Comparison of ENCODE assay signal across 14 cellular contexts in the genomic region with DNA sequence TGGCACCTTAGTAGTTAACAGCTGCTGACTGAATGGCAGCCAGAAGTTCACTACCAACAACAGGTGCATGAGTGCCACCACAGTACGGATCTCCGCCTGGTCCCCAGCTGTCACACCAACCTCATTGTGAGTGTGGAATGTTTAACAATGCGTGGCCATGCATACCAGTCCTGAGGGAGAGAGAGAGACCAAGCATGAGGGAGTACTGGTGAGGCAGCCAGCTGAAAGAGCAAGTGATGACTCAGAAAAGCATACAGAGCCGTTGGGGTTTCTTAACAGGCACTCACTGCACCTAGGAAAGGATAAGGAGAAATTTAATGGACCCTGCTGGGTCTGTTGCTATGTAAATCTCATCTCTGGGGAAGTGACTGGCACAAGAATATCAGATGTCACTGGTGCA.
DNase-seq lines count a peak whose midpoint lies in the region; ATAC-seq, FAIRE-seq and TF ChIP-seq lines count a peak whose summit lies in the region.
"Had no signal": no experiment of that assay in that cellular context is flagged by ENCODE, and none has a peak within 500 bp of the region (broad histone marks: within the 10 kb centered on the region; RNA-seq: fewer than 3 reads in every experiment).

No MANE protein-coding gene starts in this region.

- no peak overlapping the region for H2AFZ ChIP-seq in SK-N-SH (ENCODE audit: low read depth)
- no peak overlapping the region for H2AFZ ChIP-seq in PC-3 (ENCODE audit: low read length)

- no peak overlapping the region for H3K27ac Mint-ChIP-seq in activated T-helper 17 cell treated with anti-CD3 and anti-CD28 coated beads, Interleukin-2, amount 50 U/mL, for 72 hours
- H3K27ac Mint-ChIP-seq: activated CD4-positive, alpha-beta memory T cell treated with anti-CD3 and anti-CD28 coated beads for 36 hours; T-helper 1 cell treated with Interleukin-12 subunit alpha and Interleukin-12 subunit beta and Interleukin-4 antibody, amounts not matched to agents 30 μg/mL and 1 μg/mL, for 36 hours had no signal

- H3K27me3 ChIP-seq in SK-N-SH (ENCODE audit: insufficient read depth) (no peaks in the 10 kb centered on the region), PC-3 (ENCODE audit: low read length) (no peaks in the 10 kb centered on the region), small intestine (ENCODE audit: control insufficient read depth in 2 of 2, insufficient read depth in 2 of 2, low read length in 2 of 2) (no peaks in the 10 kb centered on the region)
- H3K27me3 ChIP-seq: ovary, upper lobe of left lung had no signal

- intact Hi-C loops in PC-3 (cut with micrococcal nuclease) (no loop called here), Right ventricle myocardium superior (cut with DNase I) (no loop called here)

- POLR2A ChIA-PET in SK-N-SH (lab: Yijun Ruan, JAX) = no interaction called here
- POLR2A ChIA-PET in PC-3 (lab: Charles Lee; ENCODE audit: unreplicated experiment) = no interaction called here

- H3K36me3 Mint-ChIP-seq in activated T-helper 17 cell treated with anti-CD3 and anti-CD28 coated beads, Interleukin-2, amount 50 U/mL, for 72 hours (ENCODE audit: low read depth) = no peaks in the 10 kb centered on the region
- H3K36me3 Mint-ChIP-seq: activated CD4-positive, alpha-beta memory T cell treated with anti-CD3 and anti-CD28 coated beads for 36 hours had no signal

- TF ChIP-seq CTCF in SK-N-SH (IDR thresholded peaks at IDR 0.05) (no peak), PC-3 (conservative IDR thresholded peaks at IDR 0.05; ENCODE audit: low read depth, low read length) (no peak)

- peaks cover 15% of the 10 kb centered on the region for H3K9me3 Mint-ChIP-seq in activated T-helper 17 cell treated with anti-CD3 and anti-CD28 coated beads, Interleukin-2, amount 50 U/mL, for 72 hours

- BruUV-seq in PC-3 (replicated peaks; lab: Mats Ljungman, UMichigan) = no TSS peak

- 58% methylated on average over 4 of the region's 4 CpGs for WGBS in SK-N-SH (ENCODE audit: low lambda C conversion rate)
- WGBS in small intestine, 3 donors = 49 to 65% (median 50%) methylated on average over 4 of the region's 4 CpGs

- no peak for FAIRE-seq in small intestine (lab: Jason Lieb, UNC)
- FAIRE-seq: endothelial cell of umbilical vein had no signal

- no peak overlapping the region for H3K9ac ChIP-seq in SK-N-SH
- no peak overlapping the region for H3K9ac ChIP-seq in PC-3 (ENCODE audit: low read length)

- H3K4me3 ChIP-seq in SK-N-SH (ENCODE audit: low read depth in 2 of 2, low read length in 1 of 2) (no peak overlapping the region), PC-3 (ENCODE audit: low read length) (no peak overlapping the region), small intestine (ENCODE audit: low read depth in 1 of 2, low read length in 2 of 2) (no peak overlapping the region)
- H3K4me3 ChIP-seq: ovary, upper lobe of left lung had no signal

- H3K4me2 ChIP-seq in SK-N-SH (no peak overlapping the region), PC-3 (ENCODE audit: low read length) (no peak overlapping the region)

- no peaks in the 10 kb centered on the region for H3K9me2 ChIP-seq in SK-N-SH
- no peaks in the 10 kb centered on the region for H3K9me2 ChIP-seq in PC-3 (replicated peaks; ENCODE audit: low read length)

- H3K4me1 ChIP-seq in SK-N-SH (ENCODE audit: control insufficient read depth in 1 of 2, insufficient read depth in 2 of 2, low read depth in 1 of 2, low read length in 1 of 2) (peaks cover 0 to 6% of the 10 kb centered on the region in 2 experiments; a peak in 1 of 4 replicates), PC-3 (ENCODE audit: insufficient read depth, low read length) (no peaks in the 10 kb centered on the region), small intestine (ENCODE audit: control insufficient read depth in 2 of 2, insufficient read depth in 1 of 2, low read depth in 1 of 2, low read length in 1 of 2) (no peaks in the 10 kb centered on the region)
- H3K4me1 ChIP-seq: upper lobe of left lung had no signal

- no peaks in the 10 kb centered on the region for H3K27me3 Mint-ChIP-seq in activated T-helper 17 cell treated with anti-CD3 and anti-CD28 coated beads, Interleukin-2, amount 50 U/mL, for 72 hours
- H3K27me3 Mint-ChIP-seq: activated CD4-positive, alpha-beta memory T cell treated with anti-CD3 and anti-CD28 coated beads for 36 hours had no signal

- no peak for TF ChIP-seq RAD21 in SK-N-SH (IDR thresholded peaks at IDR 0.05; ENCODE audit: low read length)

- CTCF ChIA-PET in SK-N-SH (lab: Yijun Ruan, JAX) = interaction anchor here (1.3 kb wide), 1 partner anchor 9 kb away, joined by 6 read pairs; no protein-coding TSS in a partner anchor
- CTCF ChIA-PET in PC-3 (lab: Charles Lee) = no interaction called here

- no peak overlapping the region for H3K4me3 Mint-ChIP-seq in activated T-helper 17 cell treated with anti-CD3 and anti-CD28 coated beads, Interleukin-2, amount 50 U/mL, for 72 hours
- H3K4me3 Mint-ChIP-seq: activated CD4-positive, alpha-beta memory T cell treated with anti-CD3 and anti-CD28 coated beads for 36 hours; T-helper 1 cell treated with Interleukin-12 subunit alpha and Interleukin-12 subunit beta and Interleukin-4 antibody, amounts not matched to agents 30 μg/mL and 1 μg/mL, for 36 hours had no signal

- H3K4me1 Mint-ChIP-seq in activated T-helper 17 cell treated with anti-CD3 and anti-CD28 coated beads, Interleukin-2, amount 50 U/mL, for 72 hours = no peaks in the 10 kb centered on the region

- H3K27ac ChIP-seq in SK-N-SH (ENCODE audit: low read depth in 2 of 2, low read length in 1 of 2) (no peak overlapping the region; a peak in 1 of 4 replicates), PC-3 (ENCODE audit: low read length) (no peak overlapping the region), small intestine (ENCODE audit: low read depth in 1 of 2, low read length in 1 of 2) (no peak overlapping the region)
- H3K27ac ChIP-seq: ovary, upper lobe of left lung had no signal

- H3K79me2 ChIP-seq in SK-N-SH (ENCODE audit: insufficient read depth) (no peaks in the 10 kb centered on the region), PC-3 (ENCODE audit: low read length) (no peaks in the 10 kb centered on the region)

- H4K20me1 ChIP-seq in SK-N-SH (ENCODE audit: insufficient read depth) (no peaks in the 10 kb centered on the region), PC-3 (ENCODE audit: low read length) (no peaks in the 10 kb centered on the region)

- ATAC-seq in SK-N-SH treated with all-trans-retinoic acid at 6 μM for 48 hours (no peak), PC-3 (peak; percentile 65), Right ventricle myocardium superior (ENCODE audit: poor library complexity) (no peak), GM21423 (IDR thresholded peaks at IDR 0.05; ENCODE audit: unreplicated experiment) (no peak)
- ATAC-seq in activated T-helper 17 cell treated with anti-CD3 and anti-CD28 coated beads, Interleukin-2, amount 50 U/mL, for 72 hours (replicated peaks) = no peak

- H3F3A ChIP-seq in SK-N-SH (replicated peaks; ENCODE audit: insufficient read depth) (no peaks in the 10 kb centered on the region), PC-3 (ENCODE audit: low read length, unreplicated experiment) (no peaks in the 10 kb centered on the region)

- DNase-seq in SK-N-SH (peak; percentile 17), PC-3 (no peak), hepatic stellate cell (ENCODE audit: low spot score) (peak; percentile 4), Right ventricle myocardium superior (no peak), small intestine (no peak)
- DNase-seq: activated CD4-positive, alpha-beta memory T cell treated with anti-CD3 and anti-CD28 coated beads for 36 hours; hypothalamus; ovary; upper lobe of left lung had no signal

- no peak for TF ChIP-seq EP300 in SK-N-SH (IDR thresholded peaks at IDR 0.05; ENCODE audit: borderline replicate concordance in 1 of 2, low read depth in 1 of 2, low read length in 1 of 2)

- H3K36me3 ChIP-seq in SK-N-SH (replicated peaks in 1 of 2; ENCODE audit: control insufficient read depth in 1 of 2, insufficient read depth in 2 of 2, low read length in 1 of 2) = no peaks in the 10 kb centered on the region
- no peaks in the 10 kb centered on the region for H3K36me3 ChIP-seq in PC-3 (ENCODE audit: low read depth, low read length)
- H3K36me3 ChIP-seq in small intestine (ENCODE audit: control insufficient read depth in 2 of 2, insufficient read depth in 2 of 2, low read length in 2 of 2) = no peaks in the 10 kb centered on the region
- H3K36me3 ChIP-seq: ovary, upper lobe of left lung had no signal

- H3K9me3 ChIP-seq in SK-N-SH (no peaks in the 10 kb centered on the region), PC-3 (ENCODE audit: low read length) (peaks cover 9% of the 10 kb centered on the region; the same call in 1 of the 2 replicates), small intestine (ENCODE audit: control insufficient read depth, low read depth) (no peaks in the 10 kb centered on the region)
- H3K9me3 ChIP-seq: ovary had no signal

TF ChIP-seq in SK-N-SH, 30 proteins besides CTCF, POLR2A, EP300 and RAD21 (continues in another document):
- TF ChIP-seq GATA2 (CRISPR knock-in tag; IDR thresholded peaks at IDR 0.05) (no peak), TEAD4 (IDR thresholded peaks at IDR 0.05; ENCODE audit: borderline replicate concordance, insufficient read depth) (no peak), FOSL2 (IDR thresholded peaks at IDR 0.05; ENCODE audit: borderline replicate concordance, low read depth) (no peak), TCF12 (IDR thresholded peaks at IDR 0.05) (no peak), RXRA (IDR thresholded peaks at IDR 0.05; ENCODE audit: borderline replicate concordance, low read depth) (no peak), SIN3A (IDR thresholded peaks at IDR 0.05; ENCODE audit: borderline replicate concordance, low read depth, low read length) (no peak), JUND (IDR thresholded peaks at IDR 0.05) (no peak), RCOR1 (IDR thresholded peaks at IDR 0.05; ENCODE audit: low read length) (no peak), SMC3 (IDR thresholded peaks at IDR 0.05; ENCODE audit: low read depth, low read length) (no peak)

TF ChIP-seq in SK-N-SH treated with all-trans-retinoic acid at 6 μM for 48 hours, 23 proteins besides CTCF, POLR2A, EP300 and RAD21 (continues in another document):
- TF ChIP-seq, protein P1, sequence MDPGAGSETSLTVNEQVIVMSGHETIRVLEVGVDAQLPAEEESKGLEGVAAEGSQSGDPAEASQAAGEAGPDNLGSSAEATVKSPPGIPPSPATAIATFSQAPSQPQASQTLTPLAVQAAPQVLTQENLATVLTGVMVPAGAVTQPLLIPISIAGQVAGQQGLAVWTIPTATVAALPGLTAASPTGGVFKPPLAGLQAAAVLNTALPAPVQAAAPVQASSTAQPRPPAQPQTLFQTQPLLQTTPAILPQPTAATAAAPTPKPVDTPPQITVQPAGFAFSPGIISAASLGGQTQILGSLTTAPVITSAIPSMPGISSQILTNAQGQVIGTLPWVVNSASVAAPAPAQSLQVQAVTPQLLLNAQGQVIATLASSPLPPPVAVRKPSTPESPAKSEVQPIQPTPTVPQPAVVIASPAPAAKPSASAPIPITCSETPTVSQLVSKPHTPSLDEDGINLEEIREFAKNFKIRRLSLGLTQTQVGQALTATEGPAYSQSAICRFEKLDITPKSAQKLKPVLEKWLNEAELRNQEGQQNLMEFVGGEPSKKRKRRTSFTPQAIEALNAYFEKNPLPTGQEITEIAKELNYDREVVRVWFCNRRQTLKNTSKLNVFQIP (CRISPR knock-in tag; IDR thresholded peaks at IDR 0.05; ENCODE audit: borderline replicate concordance, low read depth) = no peak
- TF ChIP-seq ISL1 (CRISPR knock-in tag; IDR thresholded peaks at IDR 0.05) (no peak), SNAI2 (CRISPR knock-in tag; IDR thresholded peaks at IDR 0.05) (no peak), RARB (CRISPR knock-in tag; IDR thresholded peaks at IDR 0.05) (no peak), ARNTL (CRISPR knock-in tag; IDR thresholded peaks at IDR 0.05; ENCODE audit: borderline replicate concordance, low read depth) (no peak)

Comparison
In these comparisons a context has a peak if more than half of its experiments do, and no peak if none do; other contexts are left out.
1. DNase-seq: peak in SK-N-SH (single experiment) and hepatic stellate cell (single experiment); none in PC-3 (single experiment), Right ventricle myocardium superior (single experiment) and small intestine (single experiment).